In the genomic region with DNA sequence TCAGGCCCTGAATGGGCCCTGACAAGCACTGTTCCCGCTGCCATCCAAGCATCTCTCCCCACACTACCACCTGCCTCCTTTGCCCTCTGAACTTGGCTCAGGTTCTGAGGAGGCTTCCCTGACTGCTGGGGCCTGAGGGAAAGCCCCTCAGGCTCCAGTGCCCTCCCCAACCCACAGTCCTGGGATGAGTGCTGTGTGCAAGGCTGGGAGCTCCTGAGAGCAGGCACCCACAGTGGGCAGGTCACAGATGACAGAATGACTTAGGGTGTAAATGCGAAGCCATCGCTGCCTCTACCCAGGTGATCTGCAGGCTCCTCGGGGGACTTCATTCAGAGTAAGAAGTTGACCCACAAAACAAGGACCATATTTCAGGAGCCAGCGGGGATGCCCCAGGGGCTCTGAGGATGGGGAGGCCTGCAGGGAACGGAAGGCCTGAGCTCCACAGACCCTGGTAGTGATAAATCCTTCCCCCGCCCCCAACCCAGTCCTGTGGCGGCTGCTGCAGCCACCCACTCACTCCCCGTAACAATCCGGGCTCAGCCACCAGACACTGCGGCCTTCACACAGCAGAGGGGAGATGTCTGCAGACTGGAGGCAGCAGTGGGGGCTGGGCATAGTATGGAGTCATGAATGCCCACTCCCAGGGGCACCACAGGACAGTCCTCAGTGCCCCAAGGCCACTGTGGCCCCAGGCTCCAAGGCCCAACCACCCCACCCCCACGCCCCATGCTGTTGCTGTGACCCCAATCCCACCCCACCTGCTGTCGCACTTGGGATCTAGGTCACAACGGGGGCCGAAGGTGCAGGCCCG, we compare ENCODE assay signal across 18 cellular contexts. TPM values are rescaled to one million over a fixed set of nuclear protein-coding genes. Genes with fewer than 3 reads are reported as not detected.
A peak's percentile ranks its signal among the peaks of the same experiment; 100 is the strongest.
DNase-seq lines count a peak whose midpoint lies in the region; ATAC-seq, FAIRE-seq and TF ChIP-seq lines count a peak whose summit lies in the region.
"Had no signal": no experiment of that assay in that cellular context is flagged by ENCODE, and none has a peak within 500 bp of the region (broad histone marks: within the 10 kb centered on the region; RNA-seq: fewer than 3 reads in every experiment).

No MANE protein-coding gene starts in this region.

- ATAC-seq in Right ventricle myocardium inferior (no peak), upper lobe of right lung (no peak)
- ATAC-seq: activated CD4-positive, CD25-positive, alpha-beta regulatory T cell treated with anti-CD3 and anti-CD28 coated beads, Interleukin-2, amount 50 U/mL, for 24 hours; esophagus mucosa had no signal

- H3K27ac ChIP-seq in right atrium auricular region = no peak overlapping the region
- peak overlapping the region in 55 of 59 donors; percentile 19 to 99 (median 78) for H3K27ac ChIP-seq in dorsolateral prefrontal cortex
- H3K27ac ChIP-seq in neural progenitor cell = no peak overlapping the region
- no peak overlapping the region for H3K27ac ChIP-seq in upper lobe of right lung
- H3K27ac ChIP-seq: brain microvascular endothelial cell, uterus had no signal

- H3K4me1 ChIP-seq in right atrium auricular region (peaks cover 0 to 11% of the 10 kb centered on the region in 2 donors), neural progenitor cell (peaks cover 27% of the 10 kb centered on the region), upper lobe of right lung (peaks cover 14% of the 10 kb centered on the region)

- peaks cover 49% of the 10 kb centered on the region for H3K4me1 Mint-ChIP-seq in neural progenitor cell
- H3K4me1 Mint-ChIP-seq: activated naive CD4-positive, alpha-beta T cell treated with anti-CD3 and anti-CD28 coated beads, Interleukin-2, amount 10 ng/mL, durations not matched to agents 7 days and 5 days had no signal

- peaks cover 4% of the 10 kb centered on the region for H3K27me3 Mint-ChIP-seq in neural progenitor cell (ENCODE audit: insufficient read depth, low read depth)

- TF ChIP-seq CTCF in right atrium auricular region (IDR thresholded peaks at IDR 0.05) (no peak), dorsolateral prefrontal cortex (IDR thresholded peaks at IDR 0.05 in 54 of 56, conservative IDR thresholded peaks at IDR 0.05 in 2 of 56; ENCODE audit: low read depth in 1 of 56, partially characterized antibody in 56 of 56) (no peak), neural progenitor cell (IDR thresholded peaks at IDR 0.05) (no peak), upper lobe of right lung (IDR thresholded peaks at IDR 0.05) (no peak)

- no peak for FAIRE-seq in GM12891 (lab: Jason Lieb, UNC)

- no peak overlapping the region for H3K4me2 ChIP-seq in neural progenitor cell

- no peak overlapping the region for H2AFZ ChIP-seq in neural progenitor cell (replicated peaks)

- H3K36me3 ChIP-seq in right atrium auricular region (no peaks in the 10 kb centered on the region), neural progenitor cell (no peaks in the 10 kb centered on the region), upper lobe of right lung (no peaks in the 10 kb centered on the region)
- H3K36me3 ChIP-seq: brain microvascular endothelial cell, uterus had no signal

- intact Hi-C loops in Right ventricle myocardium inferior (cut with DNase I) = no loop called here
- intact Hi-C loops in dorsolateral prefrontal cortex (cut with DNase I) = no loop called here
- intact Hi-C loops in upper lobe of right lung (cut with DNase I) = no loop called here

- peak overlapping the region; percentile 35 for H3K4me3 Mint-ChIP-seq in neural progenitor cell
- H3K4me3 Mint-ChIP-seq: activated naive CD4-positive, alpha-beta T cell treated with anti-CD3 and anti-CD28 coated beads, Interleukin-2, amount 10 ng/mL, durations not matched to agents 7 days and 5 days had no signal

- no peak overlapping the region for H3K9ac ChIP-seq in neural progenitor cell

- DNase-seq in Right ventricle myocardium inferior (ENCODE audit: missing footprints) (peak; percentile 30), right atrium auricular region (ENCODE audit: low spot score) (no peak), dorsolateral prefrontal cortex (peak in 2 of 10 donors; percentile 25 to 29), neural progenitor cell (ENCODE audit: low spot score) (no peak), upper lobe of right lung (peak; percentile 53), Kasumi-1 (lab: John Stamatoyannopoulos, UW) (no peak), NCI-H1436 (lab: John Stamatoyannopoulos, UW) (no peak), GM12891 (ENCODE audit: insufficient read length, low spot score) (no peak)
- DNase-seq: activated naive CD4-positive, alpha-beta T cell treated with anti-CD3 and anti-CD28 coated beads, Interleukin-2, amount 10 ng/mL, durations not matched to agents 7 days and 5 days; brain microvascular endothelial cell; mesenchymal stem cell; NCI-H146; NCI-H2227 treated with DMSO at 0.1 percent for 48 hours; SIG-M5; stimulated activated naive CD4-positive, alpha-beta T cell treated with Interleukin-2 at 50 U/mL for 16 hours; uterus had no signal

- H3K27ac Mint-ChIP-seq in neural progenitor cell = peak overlapping the region; percentile 79
- H3K27ac Mint-ChIP-seq: activated naive CD4-positive, alpha-beta T cell treated with anti-CD3 and anti-CD28 coated beads, Interleukin-2, amount 10 ng/mL, durations not matched to agents 7 days and 5 days had no signal

- H3K9me3 Mint-ChIP-seq in neural progenitor cell = no peaks in the 10 kb centered on the region
- H3K9me3 Mint-ChIP-seq: activated naive CD4-positive, alpha-beta T cell treated with anti-CD3 and anti-CD28 coated beads, Interleukin-2, amount 10 ng/mL, durations not matched to agents 7 days and 5 days had no signal

- H3F3A ChIP-seq in neural progenitor cell (ENCODE audit: low read depth) = no peaks in the 10 kb centered on the region

- no peak overlapping the region for H3K4me3 ChIP-seq in right atrium auricular region
- H3K4me3 ChIP-seq in dorsolateral prefrontal cortex = peak overlapping the region in 13 of 59 donors; percentile 3 to 41 (median 21)
- H3K4me3 ChIP-seq in neural progenitor cell = no peak overlapping the region
- no peak overlapping the region for H3K4me3 ChIP-seq in upper lobe of right lung
- H3K4me3 ChIP-seq: uterus had no signal

- no peak for TF ChIP-seq POLR2A in GM12891 (IDR thresholded peaks at IDR 0.05; ENCODE audit: low read depth, low read length)

- no peaks in the 10 kb centered on the region for H3K9me3 ChIP-seq in right atrium auricular region
- H3K9me3 ChIP-seq in neural progenitor cell (ENCODE audit: low read depth) = no peaks in the 10 kb centered on the region
- no peaks in the 10 kb centered on the region for H3K9me3 ChIP-seq in upper lobe of right lung
- H3K9me3 ChIP-seq: uterus had no signal

- no peaks in the 10 kb centered on the region for H3K27me3 ChIP-seq in right atrium auricular region
- H3K27me3 ChIP-seq in dorsolateral prefrontal cortex = no peaks in the 10 kb centered on the region
- H3K27me3 ChIP-seq in neural progenitor cell = no peaks in the 10 kb centered on the region
- no peaks in the 10 kb centered on the region for H3K27me3 ChIP-seq in upper lobe of right lung
- H3K27me3 ChIP-seq: brain microvascular endothelial cell, uterus had no signal

- H3K36me3 Mint-ChIP-seq in neural progenitor cell = no peaks in the 10 kb centered on the region
- H3K36me3 Mint-ChIP-seq: activated naive CD4-positive, alpha-beta T cell treated with anti-CD3 and anti-CD28 coated beads, Interleukin-2, amount 10 ng/mL, durations not matched to agents 7 days and 5 days had no signal

- peaks cover 11% of the 10 kb centered on the region for H4K20me1 ChIP-seq in neural progenitor cell (ENCODE audit: low read depth)

- peaks cover 17% of the 10 kb centered on the region for H3K79me2 ChIP-seq in neural progenitor cell (ENCODE audit: low read depth)

TF ChIP-seq in GM12891, 5 proteins besides CTCF, POLR2A, EP300 and RAD21:
- no peak for TF ChIP-seq SPI1 (IDR thresholded peaks at IDR 0.05; ENCODE audit: low read depth, low read length)
- TF ChIP-seq PAX5 (IDR thresholded peaks at IDR 0.05; ENCODE audit: insufficient read depth, low read length, severe bottlenecking) = no peak
- TF ChIP-seq POLR2AphosphoS5 (IDR thresholded peaks at IDR 0.05; ENCODE audit: low read depth, low read length) = no peak
- no peak for TF ChIP-seq TAF1 (IDR thresholded peaks at IDR 0.05; ENCODE audit: low read depth, low read length)
- no peak for TF ChIP-seq POU2F2 (IDR thresholded peaks at IDR 0.05; ENCODE audit: low read depth, low read length)

RNA-seq across cellular contexts. Expression of a gene that starts 8.9 kb away (rescaled TPM):
- total RNA-seq in Right ventricle myocardium inferior (17.9 TPM), right atrium auricular region (10 to 100 TPM in 1 of 2 donors, 1 to 10 TPM in 1; 7.6 to 15.3 TPM), dorsolateral prefrontal cortex (100 to 1,000 TPM; 151 to 703 (median 290) TPM), neural progenitor cell (ENCODE audit: low replicate concordance) (26.9 and 55.9 TPM in 2 replicates), upper lobe of right lung (33.4 TPM)
- polyA plus RNA-seq in GM12891 (2012; ENCODE audit: low read depth, missing spikeins) = 37.7 TPM

Comparison
In these comparisons a context has a peak if more than half of its experiments do, and no peak if none do; other contexts are left out.
1. DNase-seq: peak in Right ventricle myocardium inferior (single experiment) and upper lobe of right lung (single experiment); none in right atrium auricular region (single experiment), neural progenitor cell (single experiment), Kasumi-1 (0 of 2), NCI-H1436 (single experiment) and GM12891 (single experiment).
2. H3K27ac ChIP-seq: peak in dorsolateral prefrontal cortex (55 of 59); none in right atrium auricular region (0 of 2), neural progenitor cell (single experiment) and upper lobe of right lung (single experiment).